ENCODE assay signal across 11 cellular contexts in genomic region chr22:22632226-22632625, GRCh38. TPM values are rescaled to one million over a fixed set of nuclear protein-coding genes. Genes with fewer than 3 reads are reported as not detected.
"Had no signal": no experiment of that assay in that cellular context is flagged by ENCODE, and none has a peak within 500 bp of the region (broad histone marks: within the 10 kb centered on the region; RNA-seq: fewer than 3 reads in every experiment).

No MANE protein-coding gene starts in this region.

RNA-seq across cellular contexts. Expression of gene GGTLC2, which starts 12.2 kb away (rescaled TPM):
- total RNA-seq: stomach, subcutaneous adipose tissue, suprapubic skin, temporal lobe, thoracic aorta, tibial nerve, transverse colon, ureter, urinary bladder, uterus, vagina had no signal
- polyA plus RNA-seq: stomach, urinary bladder had no signal
